21 cellular contexts compared by ENCODE assay signal in genomic region chr12:11601647-11602046, GRCh38. TPM values are rescaled to one million over a fixed set of nuclear protein-coding genes. Genes with fewer than 3 reads are reported as not detected.
DNase-seq lines count a peak whose midpoint lies in the region; ATAC-seq, FAIRE-seq and TF ChIP-seq lines count a peak whose summit lies in the region.
"Had no signal": no experiment of that assay in that cellular context is flagged by ENCODE, and none has a peak within 500 bp of the region (broad histone marks: within the 10 kb centered on the region; RNA-seq: fewer than 3 reads in every experiment).

No MANE protein-coding gene starts in this region.

- H4K8ac ChIP-seq in neuronal stem cell (ENCODE audit: low read depth, low read length) = no peak overlapping the region

- H2BK12ac ChIP-seq in neuronal stem cell (ENCODE audit: low read length) = no peak overlapping the region

- H3K4me1 ChIP-seq in KMS-11 (ENCODE audit: low read depth, poor library complexity, severe bottlenecking) = peaks cover 19% of the 10 kb centered on the region
- H3K4me1 ChIP-seq in GM12878 (ENCODE audit: control insufficient read depth, insufficient read depth, low read length) = peaks cover 4% of the 10 kb centered on the region; the same call in 1 of the 2 replicates
- no peaks in the 10 kb centered on the region for H3K4me1 ChIP-seq in neuronal stem cell (ENCODE audit: control insufficient read depth in 2 of 2, insufficient read depth in 1 of 2, low read depth in 1 of 2, low read length in 2 of 2)
- H3K4me1 ChIP-seq: BLaER1 had no signal

- peak overlapping the region; percentile 36; the same call in 1 of the 2 replicates for H3K9ac ChIP-seq in KMS-11
- no peak overlapping the region for H3K9ac ChIP-seq in GM12878 (ENCODE audit: control insufficient read depth, insufficient read depth, low read length)
- no peak overlapping the region for H3K9ac ChIP-seq in neuronal stem cell (ENCODE audit: low read depth, low read length, poor library complexity)
- H3K9ac ChIP-seq: BLaER1, GM23248 had no signal

- H3K4me3 ChIP-seq in KMS-11 (IDR thresholded peaks at IDR 0.05; ENCODE audit: insufficient read depth, low read depth, low read length) (no peak overlapping the region), GM12878 (no peak overlapping the region), neuronal stem cell (ENCODE audit: low read length in 2 of 2) (no peak overlapping the region)
- H3K4me3 ChIP-seq: BLaER1, GM23248, MG63 had no signal

- no peak overlapping the region for H3K23ac ChIP-seq in neuronal stem cell (ENCODE audit: low read depth, low read length, poor library complexity)

- H3K36me3 ChIP-seq in KMS-11 (ENCODE audit: insufficient read depth) (no peaks in the 10 kb centered on the region), GM12878 (ENCODE audit: control insufficient read depth in 2 of 2, insufficient read depth in 2 of 2, low read length in 1 of 2) (no peaks in the 10 kb centered on the region), neuronal stem cell (replicated peaks in 1 of 2; ENCODE audit: control insufficient read depth in 2 of 2, insufficient read depth in 2 of 2, low read length in 2 of 2) (no peaks in the 10 kb centered on the region)
- H3K36me3 ChIP-seq: BLaER1, MG63 had no signal

- H3K27me3 Mint-ChIP-seq in activated CD4-positive, alpha-beta memory T cell treated with anti-CD3 and anti-CD28 coated beads for 36 hours = no peaks in the 10 kb centered on the region
- H3K27me3 Mint-ChIP-seq in activated CD4-positive, alpha-beta memory T cell treated with anti-CD3 and anti-CD28 coated beads, Interleukin-2, amount 10 ng/mL, durations not matched to agents 7 days and 5 days = no peaks in the 10 kb centered on the region

- H3K4me1 Mint-ChIP-seq in activated CD4-positive, alpha-beta memory T cell treated with anti-CD3 and anti-CD28 coated beads for 36 hours (ENCODE audit: low read depth) = peaks cover 20% of the 10 kb centered on the region
- H3K4me1 Mint-ChIP-seq in activated CD4-positive, alpha-beta memory T cell treated with anti-CD3 and anti-CD28 coated beads, Interleukin-2, amount 10 ng/mL, durations not matched to agents 7 days and 5 days = peaks cover 13% of the 10 kb centered on the region

- FAIRE-seq in GM12878 (lab: Jason Lieb, UNC) = no peak
- peak; percentile 48 for FAIRE-seq in urothelium cell line (lab: Jason Lieb, UNC)
- FAIRE-seq: A204.1 had no signal

- BruUV-seq in GM12878 (replicated peaks; lab: Mats Ljungman, UMichigan) = no TSS peak

- RAD21 ChIA-PET in GM12878 (lab: Charles Lee; ENCODE audit: unreplicated experiment) = no interaction called here

- no peaks in the 10 kb centered on the region for H3K9me3 Mint-ChIP-seq in activated CD4-positive, alpha-beta memory T cell treated with anti-CD3 and anti-CD28 coated beads for 36 hours
- H3K9me3 Mint-ChIP-seq in activated CD4-positive, alpha-beta memory T cell treated with anti-CD3 and anti-CD28 coated beads, Interleukin-2, amount 10 ng/mL, durations not matched to agents 7 days and 5 days = no peaks in the 10 kb centered on the region
- H3K9me3 Mint-ChIP-seq: CD4-positive, alpha-beta memory T cell had no signal

- H2BK15ac ChIP-seq in neuronal stem cell (ENCODE audit: low read length) = no peak overlapping the region

- H3K79me1 ChIP-seq in neuronal stem cell (ENCODE audit: low read depth, low read length) = no peaks in the 10 kb centered on the region

- H3K4me3 Mint-ChIP-seq in activated CD4-positive, alpha-beta memory T cell treated with anti-CD3 and anti-CD28 coated beads for 36 hours = no peak overlapping the region
- H3K4me3 Mint-ChIP-seq in activated CD4-positive, alpha-beta memory T cell treated with anti-CD3 and anti-CD28 coated beads, Interleukin-2, amount 10 ng/mL, durations not matched to agents 7 days and 5 days = no peak overlapping the region
- H3K4me3 Mint-ChIP-seq: CD4-positive, alpha-beta memory T cell had no signal

- H3K36me3 Mint-ChIP-seq in activated CD4-positive, alpha-beta memory T cell treated with anti-CD3 and anti-CD28 coated beads for 36 hours = no peaks in the 10 kb centered on the region
- H3K36me3 Mint-ChIP-seq in activated CD4-positive, alpha-beta memory T cell treated with anti-CD3 and anti-CD28 coated beads, Interleukin-2, amount 10 ng/mL, durations not matched to agents 7 days and 5 days (ENCODE audit: low read depth) = no peaks in the 10 kb centered on the region
- H3K36me3 Mint-ChIP-seq: CD4-positive, alpha-beta memory T cell had no signal

- in situ Hi-C loops in GM12878 (cut with MboI) = no loop called here

- H3K79me2 ChIP-seq in KMS-11 (ENCODE audit: insufficient read depth, low read depth) (no peaks in the 10 kb centered on the region), GM12878 (ENCODE audit: control insufficient read depth, insufficient read depth, low read length) (no peaks in the 10 kb centered on the region)

- no peak for TF ChIP-seq POLR2A in GM12878 (IDR thresholded peaks at IDR 0.05; ENCODE audit: low read depth, low read length)

- SMC1A ChIA-PET in GM12878 (lab: Charles Lee; ENCODE audit: uncharacterized antibody, unreplicated experiment) = interaction anchor here (1.2 kb wide), 1 partner anchor 16 kb away, joined by 3 read pairs; no protein-coding TSS in a partner anchor

- ATAC-seq in GM12878 = peak; percentile 48

- no peak overlapping the region for H3K4ac ChIP-seq in neuronal stem cell (ENCODE audit: low read length)

- no peak overlapping the region for H3K27ac Mint-ChIP-seq in activated CD4-positive, alpha-beta memory T cell treated with anti-CD3 and anti-CD28 coated beads for 36 hours
- H3K27ac Mint-ChIP-seq in activated CD4-positive, alpha-beta memory T cell treated with anti-CD3 and anti-CD28 coated beads, Interleukin-2, amount 10 ng/mL, durations not matched to agents 7 days and 5 days = no peak overlapping the region

- peak; percentile 21 for DNase-seq in activated CD4-positive, alpha-beta memory T cell treated with anti-CD3 and anti-CD28 coated beads for 36 hours
- no peak for DNase-seq in activated CD4-positive, alpha-beta memory T cell treated with anti-CD3 and anti-CD28 coated beads, Interleukin-2, amount 10 ng/mL, durations not matched to agents 7 days and 5 days
- no peak for DNase-seq in GM12878 (ENCODE audit: low read depth, low spot score)
- DNase-seq in urothelium cell line (ENCODE audit: low spot score) = no peak
- DNase-seq in neuronal stem cell (ENCODE audit: low spot score) = no peak
- no peak for DNase-seq in KG1 (lab: John Stamatoyannopoulos, UW)
- DNase-seq in NCI-H510A (lab: John Stamatoyannopoulos, UW) = no peak
- DNase-seq: CD4-positive, alpha-beta memory T cell; DMS153; GDM1; GM23248; KBM-7; MG63; NCI-H1105; NCI-H2081 treated with DMSO at 0.1 percent for 48 hours; NCI-H774; RPMI8226; SHP77 treated with DMSO at 0.1 percent for 48 hours had no signal

- TF ChIP-seq EP300 in GM12878 (IDR thresholded peaks at IDR 0.05; ENCODE audit: borderline replicate concordance in 1 of 2, control insufficient read depth in 1 of 2, low read depth in 2 of 2, low read length in 2 of 2) = no peak

- no peak overlapping the region for H2BK5ac ChIP-seq in neuronal stem cell (ENCODE audit: low read length)

- TF ChIP-seq RAD21 in GM12878 (IDR thresholded peaks at IDR 0.05; ENCODE audit: insufficient read depth, low read depth, low read length) = no peak

- H4K20me1 ChIP-seq in KMS-11 (ENCODE audit: insufficient read depth) (no peaks in the 10 kb centered on the region), GM12878 (ENCODE audit: control insufficient read depth, insufficient read depth) (no peaks in the 10 kb centered on the region)
- H4K20me1 ChIP-seq: BLaER1 had no signal

- no peak overlapping the region for H3K18ac ChIP-seq in neuronal stem cell (ENCODE audit: low read length)

- POLR2A ChIA-PET in activated CD4-positive, alpha-beta memory T cell treated with anti-CD3 and anti-CD28 coated beads for 36 hours (lab: Charles Lee) = no interaction called here
- POLR2A ChIA-PET in activated CD4-positive, alpha-beta memory T cell treated with anti-CD3 and anti-CD28 coated beads, Interleukin-2, amount 10 ng/mL, durations not matched to agents 7 days and 5 days (lab: Charles Lee) = no interaction called here
- POLR2A ChIA-PET in GM12878 (lab: Charles Lee) = no interaction called here

- H3K9me3 ChIP-seq in GM12878 (replicated peaks; ENCODE audit: control insufficient read depth, insufficient read depth, low read length) = no peaks in the 10 kb centered on the region
- H3K9me3 ChIP-seq in neuronal stem cell (replicated peaks in 1 of 2; ENCODE audit: control insufficient read depth in 2 of 2, insufficient read depth in 1 of 2, low read depth in 1 of 2, low read length in 2 of 2) = peaks cover 0 to 2% of the 10 kb centered on the region in 2 donors
- H3K9me3 ChIP-seq: BLaER1, MG63 had no signal

- WGBS in GM12878 (ENCODE audit: insufficient coverage, insufficient replicate concordance, low lambda C conversion rate, missing lambda C conversion rate) = 100% methylated on average over 1 of the region's 1 CpG
- no CpG with 5 or more reads among the region's 1 CpG for WGBS in neuronal stem cell (ENCODE audit: extremely low coverage in 2 of 2, insufficient read length in 2 of 2, insufficient replicate concordance in 1 of 2), 2 donors

- H2AK5ac ChIP-seq in neuronal stem cell (ENCODE audit: low read depth, low read length) = no peak overlapping the region

- H3K27ac ChIP-seq in KMS-11 (peak overlapping the region; percentile 67), GM12878 (ENCODE audit: control insufficient read depth, insufficient read depth) (no peak overlapping the region), neuronal stem cell (replicated peaks; ENCODE audit: low read length) (no peak overlapping the region)
- H3K27ac ChIP-seq: BLaER1, GM23248 had no signal

- H3K27me3 ChIP-seq in KMS-11 (ENCODE audit: insufficient read depth, low read depth) = no peaks in the 10 kb centered on the region
- H3K27me3 ChIP-seq in GM12878 (replicated peaks in 1 of 2; ENCODE audit: control insufficient read depth in 2 of 2, insufficient read depth in 2 of 2, low read length in 1 of 2) = no peaks in the 10 kb centered on the region
- H3K27me3 ChIP-seq in neuronal stem cell (ENCODE audit: control insufficient read depth in 3 of 3, insufficient read depth in 3 of 3, low read depth in 1 of 3, low read length in 3 of 3) = no peaks in the 10 kb centered on the region
- H3K27me3 ChIP-seq: BLaER1, MG63 had no signal

- no peak overlapping the region for H3K14ac ChIP-seq in neuronal stem cell (ENCODE audit: low read length)

- TF ChIP-seq CTCF in KMS-11 (conservative IDR thresholded peaks at IDR 0.05; ENCODE audit: low read depth, low read length) (no peak), GM12878 (IDR thresholded peaks at IDR 0.05 in 2 of 3, conservative IDR thresholded peaks at IDR 0.05 in 1 of 3; ENCODE audit: control insufficient read depth in 2 of 3, extremely low read depth in 1 of 3, insufficient read depth in 1 of 3, low read depth in 3 of 3, low read length in 3 of 3) (no peak)

- H2BK120ac ChIP-seq in neuronal stem cell (ENCODE audit: low read depth, low read length) = no peak overlapping the region

- H4K91ac ChIP-seq in neuronal stem cell (ENCODE audit: low read depth, low read length, poor library complexity) = no peak overlapping the region

- peak overlapping the region; percentile 55 for H3K4me2 ChIP-seq in KMS-11
- H3K4me2 ChIP-seq in GM12878 (ENCODE audit: control insufficient read depth, insufficient read depth) = no peak overlapping the region
- H3K4me2 ChIP-seq in neuronal stem cell (ENCODE audit: insufficient read depth, low read length, poor library complexity, severe bottlenecking) = no peak overlapping the region
- H3K4me2 ChIP-seq: BLaER1 had no signal

- CTCF ChIA-PET in activated CD4-positive, alpha-beta memory T cell treated with anti-CD3 and anti-CD28 coated beads for 36 hours (lab: Charles Lee) = interaction anchor here (1.6 kb wide), 1 partner anchor 431 kb away, joined by 3 read pairs; no protein-coding TSS in a partner anchor
- CTCF ChIA-PET in activated CD4-positive, alpha-beta memory T cell treated with anti-CD3 and anti-CD28 coated beads, Interleukin-2, amount 10 ng/mL, durations not matched to agents 7 days and 5 days (lab: Charles Lee) = interaction anchor here (1.3 kb wide), 1 partner anchor 431 kb away, joined by 3 read pairs; no protein-coding TSS in a partner anchor
- CTCF ChIA-PET in GM12878 (lab: Yijun Ruan, JAX) = interaction anchor here (1.2 kb wide), 1 partner anchor 20 kb away, joined by 3 read pairs; no protein-coding TSS in a partner anchor

- intact Hi-C loops in activated CD4-positive, alpha-beta memory T cell treated with anti-CD3 and anti-CD28 coated beads for 36 hours (cut with micrococcal nuclease) = no loop called here
- intact Hi-C loops in GM12878 (cut with micrococcal nuclease; ENCODE audit: unreplicated experiment) = no loop called here

- H2AFZ ChIP-seq in KMS-11 (ENCODE audit: low read depth) (peak overlapping the region; percentile 74), GM12878 (ENCODE audit: control insufficient read depth, low read depth, low read length) (no peak overlapping the region; the same call in 1 of the 2 replicates), neuronal stem cell (ENCODE audit: low read length) (no peak overlapping the region)
- H2AFZ ChIP-seq: GM23248 had no signal

RNA-seq across cellular contexts. Expression of gene ETV6, which starts 47.8 kb away (rescaled TPM):
- total RNA-seq in activated CD4-positive, alpha-beta memory T cell treated with anti-CD3 and anti-CD28 coated beads for 36 hours = 10 to 100 TPM; 55.3 to 57.5 TPM
- total RNA-seq in activated CD4-positive, alpha-beta memory T cell treated with anti-CD3 and anti-CD28 coated beads, Interleukin-2, amount 10 ng/mL, durations not matched to agents 7 days and 5 days = 10 to 100 TPM; 53.7 to 54.9 TPM
- total RNA-seq in GM12878 (2013; cell fraction: nucleolus; rRNA removed) = 109 and 115 TPM in 2 replicates
- 24.0 and 24.9 TPM in 2 replicates for total RNA-seq in GM12878 (2014; rRNA removed)
- total RNA-seq in GM12878 (2014; rRNA removed; fragmentation: Illumina TruSeq; extraction: Trizol) = 26.3 and 28.4 TPM in 2 replicates
- 69.7 and 74.8 TPM in 2 replicates for total RNA-seq in GM12878 (2021)
- polyA plus RNA-seq in GM12878 (2011; ENCODE audit: low read depth) = 18.0 TPM
- polyA plus RNA-seq in GM12878 (2011; rRNA removed) = 27.2 and 29.7 TPM in 2 replicates
- polyA plus RNA-seq in GM12878 (2011; cell fraction: cytosol; rRNA removed) = 21.0 and 26.5 TPM in 2 replicates
- polyA plus RNA-seq in GM12878 (2011; cell fraction: nucleus; rRNA removed) = 53.6 and 57.2 TPM in 2 replicates
- polyA plus RNA-seq in GM12878 (2012) = 22.0 and 25.1 TPM in 2 replicates
- polyA plus RNA-seq in GM12878 (2014; fragmentation: Illumina TruSeq; extraction: Trizol) = 32.6 and 34.6 TPM in 2 replicates
- polyA plus RNA-seq in GM12878 (2014; fragmentation: Nextera tagmentation; extraction: Ambion mirVana) = 10 to 100 TPM in 1 of 2 experiments, 1 to 10 TPM in 1; 6.6 to 10.4 TPM
- 25.1 and 26.3 TPM in 2 replicates for polyA plus RNA-seq in GM12878 (2014; rRNA removed)
- polyA plus RNA-seq in GM12878 (2016; fragmentation: Nextera tagmentation; extraction: Ambion mirVana) = 10 to 100 TPM in 1 of 2 experiments, 1 to 10 TPM in 1; 7.8 to 12.5 TPM
- 52.2 and 65.0 TPM in 2 replicates for polyA minus RNA-seq in GM12878 (2011; rRNA and poly(A)+ RNA removed)
- 23.9 and 25.7 TPM in 2 replicates for polyA minus RNA-seq in GM12878 (2011; cell fraction: cytosol; rRNA and poly(A)+ RNA removed)
- polyA minus RNA-seq in GM12878 (2011; cell fraction: nucleus; rRNA and poly(A)+ RNA removed) = 74.2 and 133 TPM in 2 replicates
- polyA plus RNA-seq in neuronal stem cell (2013, experiment 1 of 2) = 7.3 TPM
- 7.5 TPM for polyA plus RNA-seq in neuronal stem cell (2013, experiment 2 of 2)
